In genomic region chr20:59030911-59031310, GRCh38 we compare ENCODE assay signal across 9 cellular contexts. TPM values are rescaled to one million over a fixed set of nuclear protein-coding genes. Genes with fewer than 3 reads are reported as not detected.
DNase-seq lines count a peak whose midpoint lies in the region; ATAC-seq and TF ChIP-seq lines count a peak whose summit lies in the region.
"Had no signal": no experiment of that assay in that cellular context is flagged by ENCODE, and none has a peak within 500 bp of the region (broad histone marks: within the 10 kb centered on the region; RNA-seq: fewer than 3 reads in every experiment).

No MANE protein-coding gene starts in this region.

- H3K36me3 ChIP-seq in A673 (ENCODE audit: insufficient read depth, low read length, poor library complexity, severe bottlenecking) (peaks cover 74% of the 10 kb centered on the region), breast epithelium (no peaks in the 10 kb centered on the region), muscle layer of duodenum (ENCODE audit: control insufficient read depth in 1 of 2, insufficient read depth in 2 of 2, low read length in 2 of 2) (peaks cover 45 to 50% of the 10 kb centered on the region in 2 donors)

- DNase-seq in A673 (ENCODE audit: low spot score) (no peak), HL-60 (ENCODE audit: low read depth in 1 of 2, low spot score in 1 of 2) (no peak), breast epithelium (ENCODE audit: low spot score in 2 of 2) (no peak), NCI-H1694 treated with DMSO at 0.1 percent for 48 hours (lab: John Stamatoyannopoulos, UW) (no peak), NCI-H345 (lab: John Stamatoyannopoulos, UW) (no peak)
- no peak for DNase-seq in activated CD8-positive, alpha-beta memory T cell treated with anti-CD3 and anti-CD28 coated beads, Interleukin-2, amount 50 U/mL, for 4 hours
- DNase-seq: activated gamma-delta T cell had no signal

- intact Hi-C loops in A673 (cut with micrococcal nuclease; ENCODE audit: unreplicated experiment), result loop anchor here (5.0 kb wide), 2 partner anchors 49 to 139 kb away; partner anchors contain the start of gene NELFCD
- intact Hi-C loops in breast epithelium (cut with DNase I; ENCODE audit: low total_unique reads), result no loop called here

- H3K27ac ChIP-seq in A673 (ENCODE audit: low read depth, low read length, poor library complexity, severe bottlenecking) (peak overlapping the region; percentile 92), HL-60 (replicated peaks) (no peak overlapping the region), breast epithelium (no peak overlapping the region), muscle layer of duodenum (ENCODE audit: low read length) (peak overlapping the region; percentile 78)

- peak overlapping the region; percentile 92 for H3K4me3 ChIP-seq in A673 (ENCODE audit: low read depth, low read length, poor library complexity, severe bottlenecking)
- peak overlapping the region; percentile 76 for H3K4me3 ChIP-seq in HL-60 (replicated peaks; ENCODE audit: insufficient read depth, low read length)
- H3K4me3 ChIP-seq in breast epithelium, result peak overlapping the region; percentile 82 to 87 (median 82)
- H3K4me3 ChIP-seq in muscle layer of duodenum (ENCODE audit: low read depth in 1 of 2, low read length in 2 of 2), result peak overlapping the region; percentile 85 to 89

- H3K9me3 ChIP-seq in A673 (ENCODE audit: low read depth, low read length, poor library complexity, severe bottlenecking) (no peaks in the 10 kb centered on the region), breast epithelium (no peaks in the 10 kb centered on the region), muscle layer of duodenum (ENCODE audit: control insufficient read depth in 1 of 2, low read length in 2 of 2) (no peaks in the 10 kb centered on the region)

- BruUV-seq in A673 (replicated peaks; lab: Mats Ljungman, UMichigan), result no TSS peak

- H3K27me3 ChIP-seq in A673 (replicated peaks; ENCODE audit: insufficient read depth, low read depth, low read length, poor library complexity) (no peaks in the 10 kb centered on the region), HL-60 (ENCODE audit: insufficient read depth, poor library complexity, severe bottlenecking) (no peaks in the 10 kb centered on the region), breast epithelium (no peaks in the 10 kb centered on the region), muscle layer of duodenum (ENCODE audit: low read depth, low read length) (no peaks in the 10 kb centered on the region)

- no peak for TF ChIP-seq POLR2A in breast epithelium (IDR thresholded peaks at IDR 0.05)

- no peak for ATAC-seq in GM19463 (IDR thresholded peaks at IDR 0.05; ENCODE audit: unreplicated experiment)

- POLR2A ChIA-PET in A673 (lab: Charles Lee; ENCODE audit: low non-redundant PET), result no interaction called here

- CTCF ChIA-PET in A673 (lab: Charles Lee), result no interaction called here

- peaks cover 28% of the 10 kb centered on the region for H3K4me1 ChIP-seq in A673 (ENCODE audit: insufficient read depth, low read length, poor library complexity, severe bottlenecking)
- peaks cover 0 to 5% of the 10 kb centered on the region in 2 donors for H3K4me1 ChIP-seq in breast epithelium
- peaks cover 31 to 50% of the 10 kb centered on the region in 2 donors for H3K4me1 ChIP-seq in muscle layer of duodenum (ENCODE audit: control insufficient read depth in 1 of 2, insufficient read depth in 2 of 2, low read length in 2 of 2)

- TF ChIP-seq CTCF in A673 (conservative IDR thresholded peaks at IDR 0.05; ENCODE audit: low read depth, low read length), result no peak
- TF ChIP-seq CTCF in HL-60 (IDR thresholded peaks at IDR 0.05; ENCODE audit: insufficient read depth, low read length), result no peak
- no peak for TF ChIP-seq CTCF in breast epithelium (IDR thresholded peaks at IDR 0.05)

RNA-seq across cellular contexts. Expression of gene ATP5F1E, which starts 1.2 kb away (rescaled TPM):
- total RNA-seq in A673 (2021), result 73.7 and 76.8 TPM in 2 replicates
- total RNA-seq in breast epithelium, result 10 to 100 TPM; 25.6 to 36.4 (median 31.4) TPM

RNA-seq across cellular contexts. Expression of gene PRELID3B, which starts 11.7 kb away (rescaled TPM):
- total RNA-seq in A673 (2021) (81.9 and 83.4 TPM in 2 replicates), breast epithelium (10 to 100 TPM; 43.7 to 55.4 (median 52.4) TPM)

RNA-seq across cellular contexts. Expression of gene TUBB1, which starts 11.7 kb away (rescaled TPM):
- total RNA-seq in A673 (2021) (not detected in 2 replicates), breast epithelium (under 1 TPM in 1 of 3 donors, not detected in 2; 0.16 TPM)

RNA-seq across cellular contexts. Expression of gene CTSZ, which starts 23.9 kb away (rescaled TPM):
- total RNA-seq in A673 (2021) (1.2 and 1.4 TPM in 2 replicates), breast epithelium (100 to 1,000 TPM; 135 to 238 (median 181) TPM)

RNA-seq across cellular contexts. Expression of gene NELFCD, which starts 49.9 kb away (rescaled TPM):
- 164 and 174 TPM in 2 replicates for total RNA-seq in A673 (2021)
- 10 to 100 TPM; 50.1 to 78.7 (median 77.7) TPM for total RNA-seq in breast epithelium

Comparison
In these comparisons a context has a peak if more than half of its experiments do, and no peak if none do; other contexts are left out.
1. H3K27ac ChIP-seq: peak in A673 (single experiment) and muscle layer of duodenum (single experiment); none in HL-60 (single experiment) and breast epithelium (0 of 2).
2. Peak in every context shown above with its lines, with median percentiles within 50 percentile points of each other: H3K4me3 ChIP-seq.